1 cellular context compared by ENCODE assay signal in genomic region chr9:121394292-121394691, GRCh38.
TF ChIP-seq lines count a peak whose summit lies in the region.

No MANE protein-coding gene starts in this region.

TF ChIP-seq in K562, 482 proteins besides CTCF, POLR2A, EP300 and RAD21 (continued from another document):
- 0 out of 2 replicates have a peak, but pooled peaks have one; percentile 1 for TF ChIP-seq ATF4 (CRISPR knock-in tag; IDR thresholded peaks at IDR 0.05)
- TF ChIP-seq ETV1 (tag; conservative IDR thresholded peaks at IDR 0.05; ENCODE audit: low read depth) = peak; percentile 54
TF ChIP-seq in K562: peak in this region for 2.
